In genomic region chr2:173008786-173009185, GRCh38 we compare ENCODE assay signal across 26 cellular contexts.
"Had no signal": no experiment of that assay in that cellular context is flagged by ENCODE, and none has a peak within 500 bp of the region (broad histone marks: within the 10 kb centered on the region; RNA-seq: fewer than 3 reads in every experiment).

No MANE protein-coding gene starts in this region.

- DNase-seq: dermis blood vessel endothelial cell; effector memory CD8-positive, alpha-beta T cell; erythroblast; esophagus squamous epithelium; hypothalamus; immature natural killer cell; left ventricle myocardium superior; lower lobe of right lung; naive thymus-derived CD8-positive, alpha-beta T cell; nephron progenitor cell; nucleus accumbens; sigmoid colon; stimulated activated CD4-positive, alpha-beta T cell treated with anti-CD3 and anti-CD28 coated beads, Interleukin-2, amount 100 ng/mL, for 24 hours; stimulated activated CD4-positive, alpha-beta T cell treated with anti-CD3 and anti-CD28 coated beads, Interleukin-4, amount 100 ng/mL, for 24 hours; stimulated activated naive CD8-positive, alpha-beta T cell treated with anti-CD3 and anti-CD28 coated beads, Interleukin-15, Interleukin-2, amounts not matched to agents 100 U/mL and 50 U/mL, for 24 hours; substantia nigra; upper lobe of left lung had no signal

- H3K27ac ChIP-seq: coronary artery, esophagus squamous epithelium, lower lobe of right lung, prostate gland, right atrium auricular region, sigmoid colon, thoracic aorta, tibial nerve, upper lobe of left lung had no signal

- H3K27me3 ChIP-seq: esophagus squamous epithelium, right atrium auricular region, sigmoid colon, tibial nerve, upper lobe of left lung had no signal

- H3K9me3 ChIP-seq: esophagus squamous epithelium, lower lobe of right lung, prostate gland, right atrium auricular region, sigmoid colon, thoracic aorta, tibial nerve, upper lobe of left lung had no signal

- H3K27ac Mint-ChIP-seq: effector memory CD8-positive, alpha-beta T cell; immature natural killer cell; naive thymus-derived CD8-positive, alpha-beta T cell; nephron progenitor cell; stimulated activated effector memory CD8-positive, alpha-beta T cell treated with anti-CD3 and anti-CD28 coated beads, Interleukin-12 subunit alpha, Interleukin-12 subunit beta, amount 100 ng/mL, for 72 hours had no signal

- FAIRE-seq: frontal cortex, keratinocyte, urothelium cell line had no signal

- ATAC-seq: effector memory CD8-positive, alpha-beta T cell; left ventricle myocardium superior; lower lobe of right lung; naive thymus-derived CD8-positive, alpha-beta T cell; stimulated activated effector memory CD8-positive, alpha-beta T cell treated with anti-CD3 and anti-CD28 coated beads, Interleukin-12 subunit alpha, Interleukin-12 subunit beta, amount 100 ng/mL, for 72 hours; stimulated activated naive CD8-positive, alpha-beta T cell treated with anti-CD3 and anti-CD28 coated beads, Interleukin-15, Interleukin-2, amounts not matched to agents 100 U/mL and 50 U/mL, for 24 hours had no signal

- H3K36me3 Mint-ChIP-seq: immature natural killer cell; naive thymus-derived CD8-positive, alpha-beta T cell; stimulated activated effector memory CD8-positive, alpha-beta T cell treated with anti-CD3 and anti-CD28 coated beads, Interleukin-12 subunit alpha, Interleukin-12 subunit beta, amount 100 ng/mL, for 72 hours had no signal

- H3K4me1 ChIP-seq: esophagus squamous epithelium, lower lobe of right lung, prostate gland, right atrium auricular region, tibial nerve, upper lobe of left lung had no signal

- H3K9me3 Mint-ChIP-seq: effector memory CD8-positive, alpha-beta T cell; immature natural killer cell; naive thymus-derived CD8-positive, alpha-beta T cell; nephron progenitor cell; stimulated activated effector memory CD8-positive, alpha-beta T cell treated with anti-CD3 and anti-CD28 coated beads, Interleukin-12 subunit alpha, Interleukin-12 subunit beta, amount 100 ng/mL, for 72 hours had no signal

- H3K4me1 Mint-ChIP-seq: immature natural killer cell; naive thymus-derived CD8-positive, alpha-beta T cell; stimulated activated effector memory CD8-positive, alpha-beta T cell treated with anti-CD3 and anti-CD28 coated beads, Interleukin-12 subunit alpha, Interleukin-12 subunit beta, amount 100 ng/mL, for 72 hours had no signal

- H3K4me3 Mint-ChIP-seq: effector memory CD8-positive, alpha-beta T cell; immature natural killer cell; naive thymus-derived CD8-positive, alpha-beta T cell; nephron progenitor cell; stimulated activated effector memory CD8-positive, alpha-beta T cell treated with anti-CD3 and anti-CD28 coated beads, Interleukin-12 subunit alpha, Interleukin-12 subunit beta, amount 100 ng/mL, for 72 hours had no signal

- H3K36me3 ChIP-seq: esophagus squamous epithelium, lower lobe of right lung, prostate gland, right atrium auricular region, sigmoid colon, thoracic aorta, tibial nerve had no signal

- H3K4me3 ChIP-seq: coronary artery, esophagus squamous epithelium, lower lobe of right lung, prostate gland, right atrium auricular region, sigmoid colon, thoracic aorta, tibial nerve, upper lobe of left lung had no signal
